9 cellular contexts compared by ENCODE assay signal in the genomic region with DNA sequence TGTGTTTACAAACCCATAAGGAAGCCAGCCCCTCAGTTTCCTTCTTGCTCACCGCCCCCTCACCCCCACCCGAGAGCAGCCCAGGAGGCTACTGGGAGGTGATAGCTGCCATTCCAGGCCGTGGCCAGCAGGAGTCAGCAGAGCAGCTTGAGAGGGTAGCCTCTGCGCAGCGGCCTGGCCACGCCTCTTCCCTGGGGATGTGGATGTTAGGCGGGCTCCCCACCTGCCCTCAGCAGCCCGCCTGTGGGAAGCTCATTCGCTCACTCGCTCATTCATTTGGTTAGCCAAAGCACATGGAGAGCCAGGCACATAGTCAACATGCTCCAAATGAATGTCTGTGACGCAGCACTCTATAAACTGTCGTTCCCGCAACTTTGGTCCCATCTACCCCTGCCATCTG. TPM values are rescaled to one million over a fixed set of nuclear protein-coding genes. Genes with fewer than 3 reads are reported as not detected.
DNase-seq lines count a peak whose midpoint lies in the region; ATAC-seq and TF ChIP-seq lines count a peak whose summit lies in the region.
"Had no signal": no experiment of that assay in that cellular context is flagged by ENCODE, and none has a peak within 500 bp of the region (broad histone marks: within the 10 kb centered on the region; RNA-seq: fewer than 3 reads in every experiment).

No MANE protein-coding gene starts in this region.

- no peak overlapping the region for H3K4me3 Mint-ChIP-seq in activated T-helper 17 cell treated with anti-CD3 and anti-CD28 coated beads, Interleukin-2, amount 50 U/mL, for 72 hours
- no peak overlapping the region for H3K4me3 Mint-ChIP-seq in neural progenitor cell

- peaks cover 16% of the 10 kb centered on the region for H3K4me1 Mint-ChIP-seq in activated T-helper 17 cell treated with anti-CD3 and anti-CD28 coated beads, Interleukin-2, amount 50 U/mL, for 72 hours
- peaks cover 13% of the 10 kb centered on the region for H3K4me1 Mint-ChIP-seq in neural progenitor cell

- TF ChIP-seq CTCF in fibroblast of pulmonary artery (IDR thresholded peaks at IDR 0.05; ENCODE audit: low read length, missing control alignments): peak; percentile 91
- TF ChIP-seq CTCF in neural progenitor cell (IDR thresholded peaks at IDR 0.05): peak; percentile 79
- peak; percentile 80 to 81 for TF ChIP-seq CTCF in suprapubic skin (IDR thresholded peaks at IDR 0.05)

- H4K20me1 ChIP-seq in neural progenitor cell (ENCODE audit: low read depth): peaks cover 32% of the 10 kb centered on the region

- no peaks in the 10 kb centered on the region for H3K9me3 ChIP-seq in neural progenitor cell (ENCODE audit: low read depth)
- H3K9me3 ChIP-seq in suprapubic skin: no peaks in the 10 kb centered on the region

- TF ChIP-seq POLR2A in suprapubic skin (IDR thresholded peaks at IDR 0.05): no peak

- H3K27me3 Mint-ChIP-seq in activated T-helper 17 cell treated with anti-CD3 and anti-CD28 coated beads, Interleukin-2, amount 50 U/mL, for 72 hours: no peaks in the 10 kb centered on the region
- peaks cover 6% of the 10 kb centered on the region for H3K27me3 Mint-ChIP-seq in neural progenitor cell (ENCODE audit: insufficient read depth, low read depth)

- in situ Hi-C loops in KBM-7 (cut with MboI; ENCODE audit: low pct_unique_long_range_greater_than_20kb, low sequenced_read_pairs): no loop called here

- TF ChIP-seq EP300 in suprapubic skin (IDR thresholded peaks at IDR 0.05): no peak

- H3K27me3 ChIP-seq in neural progenitor cell (no peaks in the 10 kb centered on the region), suprapubic skin (no peaks in the 10 kb centered on the region)

- no peak overlapping the region for H3K27ac ChIP-seq in neural progenitor cell
- H3K27ac ChIP-seq in suprapubic skin: no peak overlapping the region

- no peaks in the 10 kb centered on the region for H3K9me3 Mint-ChIP-seq in activated T-helper 17 cell treated with anti-CD3 and anti-CD28 coated beads, Interleukin-2, amount 50 U/mL, for 72 hours
- no peaks in the 10 kb centered on the region for H3K9me3 Mint-ChIP-seq in neural progenitor cell

- H3K36me3 Mint-ChIP-seq in activated T-helper 17 cell treated with anti-CD3 and anti-CD28 coated beads, Interleukin-2, amount 50 U/mL, for 72 hours (ENCODE audit: low read depth): peaks cover 34% of the 10 kb centered on the region
- H3K36me3 Mint-ChIP-seq in neural progenitor cell: peaks cover 13% of the 10 kb centered on the region

- ATAC-seq in activated T-helper 17 cell treated with anti-CD3 and anti-CD28 coated beads, Interleukin-2, amount 50 U/mL, for 72 hours (replicated peaks): peak; percentile 89

- no peak overlapping the region for H2AFZ ChIP-seq in neural progenitor cell (replicated peaks)

- no peaks in the 10 kb centered on the region for H3K79me2 ChIP-seq in neural progenitor cell (ENCODE audit: low read depth)

- H3K4me2 ChIP-seq in neural progenitor cell: no peak overlapping the region

- peak overlapping the region; percentile 69 for H3K27ac Mint-ChIP-seq in activated T-helper 17 cell treated with anti-CD3 and anti-CD28 coated beads, Interleukin-2, amount 50 U/mL, for 72 hours
- no peak overlapping the region for H3K27ac Mint-ChIP-seq in neural progenitor cell

- H3K36me3 ChIP-seq in neural progenitor cell (no peaks in the 10 kb centered on the region), suprapubic skin (peaks cover 59% of the 10 kb centered on the region)

- H3K4me3 ChIP-seq in fibroblast of pulmonary artery (replicated peaks; ENCODE audit: low read depth, low read length) (no peak overlapping the region), neural progenitor cell (no peak overlapping the region), suprapubic skin (no peak overlapping the region)

- WGBS in suprapubic skin: 30% methylated on average over 11 of the region's 13 CpGs

- peak; percentile 57 to 75 (median 70) for DNase-seq in NCI-H1417 (lab: John Stamatoyannopoulos, UW)
- no peak for DNase-seq in NCI-H1417 treated with DMSO at 0.1 percent for 48 hours (lab: John Stamatoyannopoulos, UW)
- peak; percentile 82 for DNase-seq in KBM-7
- peak; percentile 83 for DNase-seq in RKO (ENCODE audit: low spot score)
- peak; percentile 77 for DNase-seq in fibroblast of pulmonary artery (ENCODE audit: low read depth)
- DNase-seq in neural progenitor cell (ENCODE audit: low spot score): peak; percentile 92
- peak; percentile 90 to 93 for DNase-seq in suprapubic skin (ENCODE audit: low spot score in 2 of 2)

- no peaks in the 10 kb centered on the region for H3K4me1 ChIP-seq in neural progenitor cell
- peaks cover 19% of the 10 kb centered on the region for H3K4me1 ChIP-seq in suprapubic skin

- H3F3A ChIP-seq in neural progenitor cell (ENCODE audit: low read depth): peaks cover 24% of the 10 kb centered on the region

- H3K9ac ChIP-seq in neural progenitor cell: no peak overlapping the region

RNA-seq across cellular contexts. Expression of a gene that starts 6.1 kb away (rescaled TPM):
- 10 to 100 TPM; 29.4 to 54.5 TPM for total RNA-seq in activated T-helper 17 cell treated with anti-CD3 and anti-CD28 coated beads, Interleukin-2, amount 50 U/mL, for 72 hours
- total RNA-seq in neural progenitor cell (ENCODE audit: low replicate concordance) (9.1 and 20.5 TPM in 2 replicates), suprapubic skin (10 to 100 TPM; 19.4 to 39.7 (median 30.6) TPM)

RNA-seq across cellular contexts. Expression of a gene that starts 13.2 kb away (rescaled TPM):
- total RNA-seq in activated T-helper 17 cell treated with anti-CD3 and anti-CD28 coated beads, Interleukin-2, amount 50 U/mL, for 72 hours: 1 to 10 TPM; 2.6 to 3.7 TPM
- 1.4 and 8.8 TPM in 2 replicates for total RNA-seq in neural progenitor cell (ENCODE audit: low replicate concordance)
- 10 to 100 TPM in 1 of 4 donors, 1 to 10 TPM in 3; 5.8 to 14.7 (median 9.2) TPM for total RNA-seq in suprapubic skin
- total RNA-seq: skeletal muscle tissue had no signal

RNA-seq across cellular contexts. Expression of a gene that starts 26.9 kb away (rescaled TPM):
- 10 to 100 TPM; 19.6 to 19.8 TPM for total RNA-seq in activated T-helper 17 cell treated with anti-CD3 and anti-CD28 coated beads, Interleukin-2, amount 50 U/mL, for 72 hours
- total RNA-seq in neural progenitor cell (ENCODE audit: low replicate concordance): 5.5 and 11.1 TPM in 2 replicates
- total RNA-seq in suprapubic skin: 10 to 100 TPM; 14.6 to 25.2 (median 20.2) TPM

RNA-seq across cellular contexts. Expression of a gene that starts 37.0 kb away (rescaled TPM):
- 10 to 100 TPM; 29.6 to 37.8 TPM for total RNA-seq in activated T-helper 17 cell treated with anti-CD3 and anti-CD28 coated beads, Interleukin-2, amount 50 U/mL, for 72 hours
- total RNA-seq in neural progenitor cell (ENCODE audit: low replicate concordance) (8.8 and 30.8 TPM in 2 replicates), suprapubic skin (10 to 100 TPM; 43.1 to 85.8 (median 59.5) TPM)

RNA-seq across cellular contexts. Expression of a gene that starts 44.3 kb away (rescaled TPM):
- 100 to 1,000 TPM in 1 of 2 donors, 10 to 100 TPM in 1; 61.7 to 124 TPM for total RNA-seq in activated T-helper 17 cell treated with anti-CD3 and anti-CD28 coated beads, Interleukin-2, amount 50 U/mL, for 72 hours
- total RNA-seq in neural progenitor cell (ENCODE audit: low replicate concordance) (14.3 and 42.7 TPM in 2 replicates), suprapubic skin (10 to 100 TPM; 41.6 to 50.5 (median 47.0) TPM)
